ENCODE assay signal across 27 cellular contexts in genomic region chr7:87456247-87456646, GRCh38. TPM values are rescaled to one million over a fixed set of nuclear protein-coding genes. Genes with fewer than 3 reads are reported as not detected.
DNase-seq lines count a peak whose midpoint lies in the region; ATAC-seq and TF ChIP-seq lines count a peak whose summit lies in the region.
"Had no signal": no experiment of that assay in that cellular context is flagged by ENCODE, and none has a peak within 500 bp of the region (broad histone marks: within the 10 kb centered on the region; RNA-seq: fewer than 3 reads in every experiment).

No MANE protein-coding gene starts in this region.

- POLR2A ChIA-PET in activated CD4-positive, alpha-beta T cell treated with anti-CD3 and anti-CD28 coated beads for 36 hours (lab: Charles Lee), result no interaction called here

- peaks cover 16% of the 10 kb centered on the region for H3K27me3 Mint-ChIP-seq in activated CD4-positive, alpha-beta T cell treated with anti-CD3 and anti-CD28 coated beads for 36 hours

- H3K4me3 ChIP-seq in right atrium auricular region (no peak overlapping the region), right cardiac atrium (ENCODE audit: low read length) (no peak overlapping the region), skeletal muscle tissue (ENCODE audit: low read length in 3 of 3) (no peak overlapping the region)
- H3K4me3 ChIP-seq: tibial nerve had no signal

- no peak overlapping the region for H3K9ac ChIP-seq in skeletal muscle tissue (ENCODE audit: low read depth in 1 of 3, low read length in 3 of 3)

- H3K4me1 ChIP-seq in right atrium auricular region, result no peaks in the 10 kb centered on the region
- H3K4me1 ChIP-seq in right cardiac atrium (ENCODE audit: control insufficient read depth, insufficient read depth, low read length), result no peaks in the 10 kb centered on the region
- H3K4me1 ChIP-seq in skeletal muscle tissue (ENCODE audit: control insufficient read depth in 3 of 3, insufficient read depth in 3 of 3, low read length in 3 of 3), result peaks cover 0 to 15% (median 8%) of the 10 kb centered on the region in 3 donors
- H3K4me1 ChIP-seq: tibial nerve had no signal

- TF ChIP-seq CTCF in right atrium auricular region (IDR thresholded peaks at IDR 0.05), result no peak

- H3K9me3 Mint-ChIP-seq in activated CD4-positive, alpha-beta T cell treated with anti-CD3 and anti-CD28 coated beads for 36 hours (ENCODE audit: low read depth), result no peaks in the 10 kb centered on the region
- H3K9me3 Mint-ChIP-seq: activated CD4-positive, alpha-beta T cell treated with anti-CD3 and anti-CD28 coated beads, Interleukin-2, amount 10 ng/mL, durations not matched to agents 7 days and 5 days; activated naive CD8-positive, alpha-beta T cell treated with anti-CD3 and anti-CD28 coated beads for 36 hours had no signal

- WGBS in right cardiac atrium, result 24% methylated on average over 2 of the region's 2 CpGs

- H3K4me3 Mint-ChIP-seq in activated CD4-positive, alpha-beta T cell treated with anti-CD3 and anti-CD28 coated beads for 36 hours, result no peak overlapping the region
- H3K4me3 Mint-ChIP-seq: activated CD4-positive, alpha-beta T cell treated with anti-CD3 and anti-CD28 coated beads, Interleukin-2, amount 10 ng/mL, durations not matched to agents 7 days and 5 days; activated naive CD8-positive, alpha-beta T cell treated with anti-CD3 and anti-CD28 coated beads for 36 hours; CD4-positive, alpha-beta memory T cell had no signal

- intact Hi-C loops in left ventricle myocardium superior (cut with micrococcal nuclease) (no loop called here), right cardiac atrium (cut with DNase I) (no loop called here)
- intact Hi-C loops in activated CD4-positive, alpha-beta T cell treated with anti-CD3 and anti-CD28 coated beads for 36 hours (cut with DNase I, micrococcal nuclease), result no loop called here

- H3K27me3 ChIP-seq in right atrium auricular region, result no peaks in the 10 kb centered on the region
- no peaks in the 10 kb centered on the region for H3K27me3 ChIP-seq in right cardiac atrium (ENCODE audit: control insufficient read depth, insufficient read depth)
- no peaks in the 10 kb centered on the region for H3K27me3 ChIP-seq in skeletal muscle tissue (ENCODE audit: control insufficient read depth in 3 of 3, insufficient read depth in 3 of 3, low read length in 3 of 3)
- H3K27me3 ChIP-seq: tibial nerve had no signal

- no peak overlapping the region for H3K27ac Mint-ChIP-seq in activated CD4-positive, alpha-beta T cell treated with anti-CD3 and anti-CD28 coated beads for 36 hours
- H3K27ac Mint-ChIP-seq: activated CD4-positive, alpha-beta T cell treated with anti-CD3 and anti-CD28 coated beads, Interleukin-2, amount 10 ng/mL, durations not matched to agents 7 days and 5 days; activated naive CD8-positive, alpha-beta T cell treated with anti-CD3 and anti-CD28 coated beads for 36 hours; CD4-positive, alpha-beta memory T cell had no signal

- H3K36me3 ChIP-seq in right atrium auricular region (no peaks in the 10 kb centered on the region), skeletal muscle tissue (ENCODE audit: control insufficient read depth in 3 of 3, insufficient read depth in 3 of 3, low read length in 3 of 3) (peaks cover 0 to 15% (median 3%) of the 10 kb centered on the region in 3 donors)
- H3K36me3 ChIP-seq: tibial nerve, WERI-Rb-1 had no signal

- CTCF ChIA-PET in activated CD4-positive, alpha-beta T cell treated with anti-CD3 and anti-CD28 coated beads for 36 hours (lab: Charles Lee), result interaction anchor here (1.3 kb wide), 1 partner anchor 41 kb away, joined by 5 read pairs; no protein-coding TSS in a partner anchor

- no peak for DNase-seq in left ventricle myocardium superior
- no peak for DNase-seq in right atrium auricular region (ENCODE audit: low spot score)
- DNase-seq in NCI-H524 treated with DMSO at 0.1 percent for 48 hours (lab: John Stamatoyannopoulos, UW), result peak; percentile 83
- peak in 1 of 3 donors; percentile 31 for DNase-seq in right cardiac atrium
- no peak for DNase-seq in activated CD4-positive, alpha-beta T cell treated with anti-CD3 and anti-CD28 coated beads for 36 hours
- DNase-seq in NCI-H2227 (lab: John Stamatoyannopoulos, UW; ENCODE audit: unreplicated experiment), result no peak
- no peak for DNase-seq in T-helper 2 cell
- DNase-seq: activated CD4-positive, alpha-beta T cell treated with anti-CD3 and anti-CD28 coated beads, Interleukin-2, amount 10 ng/mL, durations not matched to agents 7 days and 5 days; activated gamma-delta T cell; activated naive CD8-positive, alpha-beta T cell treated with anti-CD3 and anti-CD28 coated beads for 36 hours; activated T-cell treated with anti-CD3 and anti-CD28 coated beads, Interleukin-2, amount 50 U/mL, for 1 hour; anterior cingulate cortex; CD4-positive, alpha-beta memory T cell; hypothalamus; KBM-7; mesenchymal stem cell; NCI-H1105; NCI-H2029; stimulated activated CD4-positive, alpha-beta T cell treated with anti-CD3 and anti-CD28 coated beads, Interleukin-15, amount 100 ng/mL, for 24 hours; stimulated activated CD4-positive, alpha-beta T cell treated with anti-CD3 and anti-CD28 coated beads, Interleukin-4, amount 100 ng/mL, for 4 hours; SW 1271; T1000; WERI-Rb-1 had no signal

- no peaks in the 10 kb centered on the region for H3K4me1 Mint-ChIP-seq in activated CD4-positive, alpha-beta T cell treated with anti-CD3 and anti-CD28 coated beads for 36 hours
- H3K4me1 Mint-ChIP-seq: activated CD4-positive, alpha-beta T cell treated with anti-CD3 and anti-CD28 coated beads, Interleukin-2, amount 10 ng/mL, durations not matched to agents 7 days and 5 days; activated naive CD8-positive, alpha-beta T cell treated with anti-CD3 and anti-CD28 coated beads for 36 hours; CD4-positive, alpha-beta memory T cell had no signal

- H3K27ac ChIP-seq in right atrium auricular region (no peak overlapping the region), right cardiac atrium (ENCODE audit: low read length) (no peak overlapping the region), skeletal muscle tissue (ENCODE audit: low read depth, low read length) (peak overlapping the region; percentile 25)
- H3K27ac ChIP-seq: tibial nerve, WERI-Rb-1 had no signal

- H3K9me3 ChIP-seq in right atrium auricular region (no peaks in the 10 kb centered on the region), right cardiac atrium (ENCODE audit: control insufficient read depth, low read length) (no peaks in the 10 kb centered on the region), skeletal muscle tissue (ENCODE audit: control insufficient read depth in 3 of 3, low read length in 3 of 3) (no peaks in the 10 kb centered on the region)
- H3K9me3 ChIP-seq: tibial nerve had no signal

- H3K36me3 Mint-ChIP-seq in activated CD4-positive, alpha-beta T cell treated with anti-CD3 and anti-CD28 coated beads for 36 hours (ENCODE audit: low read depth), result no peaks in the 10 kb centered on the region
- H3K36me3 Mint-ChIP-seq: activated naive CD8-positive, alpha-beta T cell treated with anti-CD3 and anti-CD28 coated beads for 36 hours; CD4-positive, alpha-beta memory T cell had no signal

- ATAC-seq in left ventricle myocardium superior, result peak; percentile 77
- peak; percentile 59 to 82 for ATAC-seq in right cardiac atrium
- no peak for ATAC-seq in activated CD4-positive, alpha-beta T cell treated with anti-CD3 and anti-CD28 coated beads for 36 hours
- ATAC-seq: Panc1 had no signal

RNA-seq across cellular contexts. Expression of gene ABCB4, which starts 19.2 kb away (rescaled TPM):
- total RNA-seq in left ventricle myocardium superior (5.7 TPM), right atrium auricular region (1 to 10 TPM; 4.2 to 7.4 TPM), right cardiac atrium (1 to 10 TPM; 6.9 to 7.9 (median 7.7) TPM), skeletal muscle tissue (under 0.01 TPM)
- polyA plus RNA-seq in right cardiac atrium, result 5.4 TPM
- under 1 TPM in 1 of 2 experiments, not detected in 1; 0.39 TPM for total RNA-seq in activated CD4-positive, alpha-beta T cell treated with anti-CD3 and anti-CD28 coated beads for 36 hours
- total RNA-seq: activated CD4-positive, alpha-beta T cell treated with anti-CD3 and anti-CD28 coated beads, Interleukin-2, amount 10 ng/mL, durations not matched to agents 7 days and 5 days; CD4-positive, alpha-beta memory T cell; MCF 10A had no signal
